32 cellular contexts compared by ENCODE assay signal in the genomic region with DNA sequence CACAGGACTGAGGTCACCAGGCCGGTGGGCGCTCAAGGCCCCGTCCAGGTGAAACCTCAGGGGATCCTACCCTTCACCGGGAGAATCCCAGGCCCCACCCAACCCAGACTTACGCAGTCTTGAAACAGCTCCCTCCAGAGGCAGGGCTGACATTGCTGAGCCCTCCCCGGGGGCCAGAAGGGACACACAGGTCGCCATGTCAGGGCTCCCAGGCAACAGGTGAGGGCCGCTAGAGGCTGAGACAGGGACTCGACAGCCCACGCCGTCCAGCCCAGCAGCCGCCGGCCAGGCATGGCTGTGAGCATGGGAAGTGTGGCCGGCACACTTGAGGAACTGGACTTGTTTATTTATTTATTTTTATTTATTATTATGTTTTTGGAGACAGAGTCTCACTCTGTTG. TPM values are rescaled to one million over a fixed set of nuclear protein-coding genes. Genes with fewer than 3 reads are reported as not detected.
DNase-seq lines count a peak whose midpoint lies in the region; ATAC-seq, FAIRE-seq and TF ChIP-seq lines count a peak whose summit lies in the region.
"Had no signal": no experiment of that assay in that cellular context is flagged by ENCODE, and none has a peak within 500 bp of the region (broad histone marks: within the 10 kb centered on the region; RNA-seq: fewer than 3 reads in every experiment).

No MANE protein-coding gene starts in this region.

- H3K27ac Mint-ChIP-seq in H9 = no peak overlapping the region
- H3K27ac Mint-ChIP-seq: activated naive CD8-positive, alpha-beta T cell; stimulated activated naive CD8-positive, alpha-beta T cell treated with anti-CD3 and anti-CD28 coated beads, Interleukin-15, amount 100 ng/mL, for 72 hours; T-helper 1 cell treated with Interleukin-12 subunit alpha and Interleukin-12 subunit beta and Interleukin-4 antibody, amounts not matched to agents 30 μg/mL and 1 μg/mL, for 36 hours had no signal

- H3K27me3 Mint-ChIP-seq in H9 (ENCODE audit: low read depth) = no peaks in the 10 kb centered on the region
- H3K27me3 Mint-ChIP-seq: activated naive CD8-positive, alpha-beta T cell; stimulated activated naive CD8-positive, alpha-beta T cell treated with anti-CD3 and anti-CD28 coated beads, Interleukin-15, amount 100 ng/mL, for 72 hours had no signal

- no peak overlapping the region for H3K4me2 ChIP-seq in H9 (ENCODE audit: insufficient read depth, insufficient read length, low read length)
- H3K4me2 ChIP-seq: BLaER1, KMS-11 had no signal

- H3K23ac ChIP-seq in H9 (ENCODE audit: insufficient read length, low read depth, low read length) = no peak overlapping the region

- peak; percentile 40 for FAIRE-seq in urothelium cell line (lab: Jason Lieb, UNC)
- FAIRE-seq: bronchial epithelial cell, islet of Langerhans, TTC549 had no signal

- no peak overlapping the region for H2BK5ac ChIP-seq in H9 (ENCODE audit: insufficient read length, low read length)

- H3T11ph ChIP-seq in H9 (ENCODE audit: low read length) = no peak overlapping the region

- H3K36me3 Mint-ChIP-seq in H9 (ENCODE audit: insufficient read depth in 1 of 3, low read depth in 3 of 3) = no peaks in the 10 kb centered on the region
- H3K36me3 Mint-ChIP-seq: activated naive CD8-positive, alpha-beta T cell had no signal

- TF ChIP-seq CTCF in H9 (conservative IDR thresholded peaks at IDR 0.05) (peak; percentile 41; the same call in 2 of the 3 replicates), Panc1 (IDR thresholded peaks at IDR 0.05) (no peak), epithelial cell of proximal tubule (conservative IDR thresholded peaks at IDR 0.05; ENCODE audit: low read depth, low read length) (peak; percentile 10)

- H3K36me3 ChIP-seq in Panc1 (ENCODE audit: control insufficient read depth, insufficient read depth, low read length) = no peaks in the 10 kb centered on the region; the same call in 1 of the 2 replicates
- H3K36me3 ChIP-seq: BLaER1, colonic mucosa, MG63, thyroid gland had no signal

- H3K9me3 ChIP-seq in H9 (ENCODE audit: control insufficient read depth, low read depth, low read length) = no peaks in the 10 kb centered on the region
- H3K9me3 ChIP-seq in Panc1 (ENCODE audit: control insufficient read depth, insufficient read depth, low read depth, low read length) = no peaks in the 10 kb centered on the region
- H3K9me3 ChIP-seq: BLaER1, colonic mucosa, MG63, thyroid gland had no signal

- no peak overlapping the region for H2BK120ac ChIP-seq in H9 (ENCODE audit: low read depth, low read length, poor library complexity, severe bottlenecking)

- H3K79me2 ChIP-seq in H9 (ENCODE audit: insufficient read depth, low read length) = no peaks in the 10 kb centered on the region

- H3K27ac ChIP-seq in H9 (ENCODE audit: insufficient read length, low read depth, low read length) (no peak overlapping the region), Panc1 (ENCODE audit: low read length) (peak overlapping the region; percentile 48; the same call in 1 of the 2 replicates)
- H3K27ac ChIP-seq: BLaER1, HL-60, KMS-11, SK-N-MC, thyroid gland had no signal

- H3K4ac ChIP-seq in H9 (ENCODE audit: low read depth, low read length) = no peak overlapping the region

- POLR2A ChIA-PET in Panc1 (lab: Charles Lee) = no interaction called here

- no peaks in the 10 kb centered on the region for H3K23me2 ChIP-seq in H9 (ENCODE audit: insufficient read length, low read depth, low read length, poor library complexity, severe bottlenecking)

- H4K5ac ChIP-seq in H9 (ENCODE audit: insufficient read length, low read depth, low read length) = no peak overlapping the region

- no peak overlapping the region for H2BK15ac ChIP-seq in H9 (ENCODE audit: low read depth, low read length)

- no peak overlapping the region for H3K4me3 ChIP-seq in Panc1 (ENCODE audit: low read depth in 2 of 2, low read length in 2 of 2)
- no peak overlapping the region for H3K4me3 ChIP-seq in epithelial cell of proximal tubule (ENCODE audit: low read depth, low read length)
- H3K4me3 ChIP-seq: BLaER1, colonic mucosa, MG63, SK-N-MC, thyroid gland had no signal

- no peak overlapping the region for H3K18ac ChIP-seq in H9 (ENCODE audit: insufficient read length, low read depth, low read length)

- DNase-seq in H9 (no peak), Panc1 (ENCODE audit: low read depth, low spot score) (no peak), epithelial cell of proximal tubule (ENCODE audit: low read depth) (no peak), urothelium cell line (ENCODE audit: low spot score) (no peak), HT-29 (ENCODE audit: low spot score) (no peak)
- DNase-seq in stimulated activated CD8-positive, alpha-beta memory T cell treated with anti-CD3 and anti-CD28 coated beads, Interleukin-4, amount 100 ng/mL, for 48 hours = no peak
- DNase-seq: activated CD4-positive, alpha-beta T cell treated with anti-CD3 and anti-CD28 coated beads, Interleukin-2, amount 50 U/mL, for 1 hour; activated CD4-positive, CD25-positive, alpha-beta regulatory T cell; activated effector memory CD4-positive, alpha-beta T cell treated with Interleukin-2 at 50 U/mL for 16 hours; activated T-cell treated with anti-CD3 and anti-CD28 coated beads, Interleukin-2, amount 50 U/mL, for 1 hour; anterior cingulate cortex; colonic mucosa; effector CD8-positive, alpha-beta T cell; erythroblast; head of caudate nucleus; MG63; NCI-H1436 treated with DMSO at 0.1 percent for 48 hours; NCI-H82; right cardiac atrium; stimulated activated CD4-positive, alpha-beta T cell treated with anti-CD3 and anti-CD28 coated beads, Interleukin-2, amount 100 ng/mL, for 24 hours; stimulated activated naive CD8-positive, alpha-beta T cell treated with anti-CD3 and anti-CD28 coated beads, Interleukin-15, amount 100 ng/mL, for 72 hours; thyroid gland had no signal

- no peak overlapping the region for H2AK5ac ChIP-seq in H9 (ENCODE audit: insufficient read length, low read length)

- in situ Hi-C loops in Panc1 (cut with HindIII; ENCODE audit: low pct_unique_long_range_greater_than_20kb, low sequenced_read_pairs) = no loop called here

- no peak overlapping the region for H2AFZ ChIP-seq in H9 (ENCODE audit: low read length)

- no TSS peak for BruUV-seq in Panc1 (replicated peaks; lab: Mats Ljungman, UMichigan)

- no peaks in the 10 kb centered on the region; a peak in 1 of 5 replicates for H3K9me3 Mint-ChIP-seq in H9
- H3K9me3 Mint-ChIP-seq: stimulated activated naive CD8-positive, alpha-beta T cell treated with anti-CD3 and anti-CD28 coated beads, Interleukin-15, amount 100 ng/mL, for 72 hours; T-helper 1 cell treated with Interleukin-12 subunit alpha and Interleukin-12 subunit beta and Interleukin-4 antibody, amounts not matched to agents 30 μg/mL and 1 μg/mL, for 36 hours had no signal

- no peak overlapping the region for H2BK12ac ChIP-seq in H9 (ENCODE audit: insufficient read length, low read depth, low read length)

- H3K27me3 ChIP-seq in H9 (ENCODE audit: insufficient read depth, low read length) (no peaks in the 10 kb centered on the region), Panc1 (ENCODE audit: control insufficient read depth, insufficient read depth, low read length) (no peaks in the 10 kb centered on the region)
- H3K27me3 ChIP-seq: BLaER1, colonic mucosa, MG63, thyroid gland had no signal

- ATAC-seq in Panc1 (no peak), HG02973 (IDR thresholded peaks at IDR 0.05; ENCODE audit: unreplicated experiment) (no peak)
- ATAC-seq: right cardiac atrium; stimulated activated naive CD8-positive, alpha-beta T cell treated with anti-CD3 and anti-CD28 coated beads, Interleukin-15, amount 100 ng/mL, for 72 hours had no signal

- 0 out of 4 replicates have a peak, but pooled peaks cover 0 to 2% of the 10 kb centered on the region in 2 experiments for H3K4me1 Mint-ChIP-seq in H9
- H3K4me1 Mint-ChIP-seq: stimulated activated naive CD8-positive, alpha-beta T cell treated with anti-CD3 and anti-CD28 coated beads, Interleukin-15, amount 100 ng/mL, for 72 hours had no signal

- whole genome bisulfite sequencing in H9 (ENCODE audit: extremely low coverage, insufficient read length, low lambda C conversion rate) = no CpG with 5 or more reads among the region's 14 CpGs

- H4K8ac ChIP-seq in H9 (replicated peaks; ENCODE audit: insufficient read length, low read depth, low read length) = no peak overlapping the region

- CTCF ChIA-PET in Panc1 (lab: Charles Lee) = interaction anchor here (0.8 to 1.5 kb wide), 2 partner anchors 9 to 25 kb away, joined by 3 read pairs; no protein-coding TSS in a partner anchor

- no peak overlapping the region for H3K9ac ChIP-seq in H9 (ENCODE audit: extremely low read depth, insufficient read length, low read length)
- H3K9ac ChIP-seq: BLaER1, KMS-11 had no signal

- peaks cover 2% of the 10 kb centered on the region for H4K20me1 ChIP-seq in H9 (ENCODE audit: control insufficient read depth, insufficient read depth, insufficient read length)

- H3K4me3 Mint-ChIP-seq in H9 = no peak overlapping the region
- H3K4me3 Mint-ChIP-seq: activated naive CD8-positive, alpha-beta T cell; stimulated activated naive CD8-positive, alpha-beta T cell treated with anti-CD3 and anti-CD28 coated beads, Interleukin-15, amount 100 ng/mL, for 72 hours; T-helper 1 cell treated with Interleukin-12 subunit alpha and Interleukin-12 subunit beta and Interleukin-4 antibody, amounts not matched to agents 30 μg/mL and 1 μg/mL, for 36 hours had no signal

- H2BK20ac ChIP-seq in H9 (ENCODE audit: low read depth, low read length, poor library complexity, severe bottlenecking) = no peak overlapping the region

- intact Hi-C loops in Panc1 (cut with micrococcal nuclease; ENCODE audit: unreplicated experiment) = no loop called here

- H3K14ac ChIP-seq in H9 (ENCODE audit: insufficient read depth, low read length) = no peak overlapping the region

- no peak overlapping the region for H4K91ac ChIP-seq in H9 (ENCODE audit: insufficient read length, low read depth, low read length)

- no peaks in the 10 kb centered on the region for H3K4me1 ChIP-seq in H9 (ENCODE audit: insufficient read depth, low read length)
- H3K4me1 ChIP-seq in Panc1 (ENCODE audit: control insufficient read depth, insufficient read depth, low read length) = peaks cover 76% of the 10 kb centered on the region
- H3K4me1 ChIP-seq: colonic mucosa, thyroid gland had no signal

- no peak overlapping the region for H3K56ac ChIP-seq in H9 (ENCODE audit: insufficient read length, low read depth, low read length)

- H3K79me1 ChIP-seq in H9 (ENCODE audit: insufficient read depth, low read depth, low read length, poor library complexity, severe bottlenecking) = no peaks in the 10 kb centered on the region

RNA-seq across cellular contexts. Expression of gene MICALL2, which starts 10.3 kb away (rescaled TPM):
- 7.1 and 8.4 TPM in 2 replicates for total RNA-seq in H9 (2021)
- total RNA-seq in Panc1 (2021; ENCODE audit: unreplicated experiment) = 144 TPM
- 127 TPM for polyA plus RNA-seq in Panc1 (2012; ENCODE audit: insufficient read length)
- total RNA-seq in epithelial cell of proximal tubule = 8.1 and 12.4 TPM in 2 replicates
- total RNA-seq in HT-29 (2014; rRNA removed; shearing (Covaris generic)) = 151 and 155 TPM in 2 replicates

RNA-seq across cellular contexts. Expression of gene INTS1, which starts 55.2 kb away (rescaled TPM):
- total RNA-seq in H9 (2021) = 133 and 135 TPM in 2 replicates
- 173 TPM for total RNA-seq in Panc1 (2021; ENCODE audit: unreplicated experiment)
- polyA plus RNA-seq in Panc1 (2012; ENCODE audit: insufficient read length) = 196 TPM
- 88.2 and 90.1 TPM in 2 replicates for total RNA-seq in epithelial cell of proximal tubule
- 117 and 141 TPM in 2 replicates for total RNA-seq in HT-29 (2014; rRNA removed; shearing (Covaris generic))

Comparison
In these comparisons a context has a peak if more than half of its experiments do, and no peak if none do; other contexts are left out.
1. RNA of gene MICALL2, which starts 10.3 kb away (total RNA-seq): 151 to 155 TPM in HT-29 and 144 TPM in Panc1 (single experiment); 8.1 to 12.4 TPM in epithelial cell of proximal tubule and 7.1 to 8.4 TPM in H9; every median in the first group is over 10 times any median in the second.